ENCODE assay signal across 25 cellular contexts in the genomic region with DNA sequence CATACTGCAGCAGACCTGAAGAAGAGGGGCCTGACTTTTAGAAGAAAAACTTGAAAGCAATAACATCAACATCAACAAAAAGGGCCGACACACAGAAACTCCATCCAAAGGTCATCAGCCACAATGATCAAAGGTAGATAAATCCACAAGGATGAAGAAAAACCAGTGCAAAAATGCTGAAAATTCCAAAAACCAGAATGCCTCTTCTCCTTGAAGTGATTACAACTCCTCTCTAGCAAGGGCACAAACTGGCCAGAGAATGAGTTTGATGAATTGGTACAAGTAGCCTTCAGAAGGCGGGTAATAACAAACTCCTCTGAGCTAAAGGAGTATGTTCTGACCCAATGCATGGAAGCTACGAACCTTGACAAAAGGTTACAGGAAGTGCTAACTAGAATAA.
A peak's percentile ranks its signal among the peaks of the same experiment; 100 is the strongest.
DNase-seq lines count a peak whose midpoint lies in the region; ATAC-seq, FAIRE-seq and TF ChIP-seq lines count a peak whose summit lies in the region.
"Had no signal": no experiment of that assay in that cellular context is flagged by ENCODE, and none has a peak within 500 bp of the region (broad histone marks: within the 10 kb centered on the region; RNA-seq: fewer than 3 reads in every experiment).

No MANE protein-coding gene starts in this region.

- FAIRE-seq in HepG2 (lab: Jason Lieb, UNC), result no peak
- FAIRE-seq: A549, G401.6, GM12891, GM19239 had no signal

- CTCF ChIA-PET in HepG2 (lab: Yijun Ruan, JAX; ENCODE audit: low intra/inter-chr PET ratio, low total read pairs), result no interaction called here

- no TSS peak for BruUV-seq in HepG2 (replicated peaks; lab: Mats Ljungman, UMichigan)

- 61% methylated on average over 3 of the region's 3 CpGs for WGBS in HepG2 (ENCODE audit: low lambda C conversion rate)
- WGBS in right lobe of liver (ENCODE audit: insufficient coverage, low coverage, low lambda C conversion rate, missing lambda C conversion rate), result 65% methylated on average over 3 of the region's 3 CpGs

- peak overlapping the region; percentile 5; the same call in 1 of the 2 replicates for H3K4me2 ChIP-seq in HepG2 (ENCODE audit: low read depth, low read length)
- H3K4me2 ChIP-seq: A549; BLaER1 treated with 17β-estradiol and CSF1 and Interleukin-3, amounts not matched to agents 10 nM and 100 nM had no signal

- no peak for TF ChIP-seq POLR2A in HepG2 (IDR thresholded peaks at IDR 0.05; ENCODE audit: insufficient read depth in 1 of 2, low read depth in 2 of 2, low read length in 2 of 2)
- TF ChIP-seq POLR2A in right lobe of liver (IDR thresholded peaks at IDR 0.05), result no peak

- intact Hi-C loops in HepG2 (cut with micrococcal nuclease; ENCODE audit: unreplicated experiment) (loop anchor here (5.0 to 10.0 kb wide), 3 partner anchors 67 to 532 kb away; no protein-coding TSS in a partner anchor), right lobe of liver (cut with DNase I) (no loop called here)

- H3K27ac Mint-ChIP-seq in progenitor cell of endocrine pancreas, result peak overlapping the region; percentile 24
- H3K27ac Mint-ChIP-seq: B cell; CD4-positive, alpha-beta T cell; CD8-positive, alpha-beta T cell had no signal

- in situ Hi-C loops in HepG2 (cut with HindIII; ENCODE audit: extremely low pct_ligation_motif_present, low pct_unique_long_range_greater_than_20kb), result loop anchor here (25.0 kb wide), 2 partner anchors 283 to 483 kb away; a partner anchor contains a TSS

- TF ChIP-seq CTCF in HepG2 (CRISPR knock-in tag; IDR thresholded peaks at IDR 0.05), result no peak
- no peak for TF ChIP-seq CTCF in right lobe of liver (IDR thresholded peaks at IDR 0.05)
- no peak for TF ChIP-seq CTCF in VCaP (conservative IDR thresholded peaks at IDR 0.05)
- TF ChIP-seq CTCF in progenitor cell of endocrine pancreas (IDR thresholded peaks at IDR 0.05; ENCODE audit: unreplicated experiment), result no peak

- H3K4me3 ChIP-seq in HepG2 (replicated peaks in 1 of 3; ENCODE audit: insufficient read depth in 1 of 3, low read depth in 2 of 3, low read length in 3 of 3), result no peak overlapping the region
- no peak overlapping the region for H3K4me3 ChIP-seq in right lobe of liver
- H3K4me3 ChIP-seq: A549; BLaER1 treated with 17β-estradiol and CSF1 and Interleukin-3, amounts not matched to agents 10 nM and 100 nM had no signal

- no peaks in the 10 kb centered on the region for H3K36me3 ChIP-seq in HepG2 (replicated peaks in 1 of 2; ENCODE audit: control insufficient read depth in 1 of 2, insufficient read depth in 2 of 2, low read length in 2 of 2)
- no peaks in the 10 kb centered on the region for H3K36me3 ChIP-seq in right lobe of liver
- H3K36me3 ChIP-seq: BLaER1 treated with 17β-estradiol and CSF1 and Interleukin-3, amounts not matched to agents 10 nM and 100 nM had no signal

- H3K27ac ChIP-seq in HepG2 (ENCODE audit: extremely low read length, insufficient read depth, low read length), result no peak overlapping the region
- H3K27ac ChIP-seq in right lobe of liver, result no peak overlapping the region
- H3K27ac ChIP-seq in VCaP, result peak overlapping the region; percentile 15; the same call in 1 of the 2 replicates
- H3K27ac ChIP-seq: 22Rv1; A549; BLaER1 treated with 17β-estradiol and CSF1 and Interleukin-3, amounts not matched to agents 10 nM and 100 nM; C4-2B had no signal

- no peaks in the 10 kb centered on the region for H3K79me2 ChIP-seq in HepG2 (ENCODE audit: insufficient read depth, low read length)

- TF ChIP-seq RAD21 in HepG2 (CRISPR knock-in tag; IDR thresholded peaks at IDR 0.05), result no peak

- no peaks in the 10 kb centered on the region for H3K27me3 ChIP-seq in HepG2 (ENCODE audit: control insufficient read depth in 1 of 2, insufficient read depth in 2 of 2, low read length in 2 of 2)
- no peaks in the 10 kb centered on the region for H3K27me3 ChIP-seq in right lobe of liver
- H3K27me3 ChIP-seq: BLaER1 treated with 17β-estradiol and CSF1 and Interleukin-3, amounts not matched to agents 10 nM and 100 nM had no signal

- H3K9me3 Mint-ChIP-seq in progenitor cell of endocrine pancreas (ENCODE audit: low read depth), result peaks cover 31% of the 10 kb centered on the region
- H3K9me3 Mint-ChIP-seq: CD4-positive, alpha-beta T cell; CD8-positive, alpha-beta T cell had no signal

- no peaks in the 10 kb centered on the region for H3K9me3 ChIP-seq in HepG2 (ENCODE audit: low read length)
- no peaks in the 10 kb centered on the region for H3K9me3 ChIP-seq in right lobe of liver
- H3K9me3 ChIP-seq: A549 had no signal

- H3K4me1 ChIP-seq in HepG2 (ENCODE audit: insufficient read depth, low read length), result peaks cover 64% of the 10 kb centered on the region
- peaks cover 0 to 5% (median 0%) of the 10 kb centered on the region in 4 donors for H3K4me1 ChIP-seq in right lobe of liver
- H3K4me1 ChIP-seq: BLaER1 treated with 17β-estradiol and CSF1 and Interleukin-3, amounts not matched to agents 10 nM and 100 nM had no signal

- H4K20me1 ChIP-seq in HepG2 (ENCODE audit: insufficient read depth, low read length), result no peaks in the 10 kb centered on the region
- H4K20me1 ChIP-seq: BLaER1 treated with 17β-estradiol and CSF1 and Interleukin-3, amounts not matched to agents 10 nM and 100 nM had no signal

- peak overlapping the region; percentile 72 for H2AFZ ChIP-seq in HepG2 (ENCODE audit: low read length)

- TF ChIP-seq EP300 in HepG2 (IDR thresholded peaks at IDR 0.05; ENCODE audit: low read depth in 2 of 2, low read length in 2 of 2) (no peak), HepG2 (CRISPR knock-in tag; IDR thresholded peaks at IDR 0.05; ENCODE audit: borderline replicate concordance) (no peak)

- DNase-seq in DMS53 (lab: John Stamatoyannopoulos, UW) (peak; percentile 42), DMS53 treated with DMSO at 0.1 percent for 48 hours (lab: John Stamatoyannopoulos, UW; ENCODE audit: unreplicated experiment) (no peak), HepG2 (ENCODE audit: low spot score) (no peak), right lobe of liver (no peak), progenitor cell of endocrine pancreas (ENCODE audit: low spot score, unreplicated experiment) (no peak), EL (no peak)
- DNase-seq: AML-193; Caco-2; CD4-positive, alpha-beta T cell; CD8-positive, alpha-beta T cell; DMS 273 treated with DMSO at 0.1 percent for 48 hours; DMS153; DMS79; DND-41; GF-D8 had no signal

- no peaks in the 10 kb centered on the region for H3K27me3 Mint-ChIP-seq in progenitor cell of endocrine pancreas

- no peak for ATAC-seq in HepG2
- no peak for ATAC-seq in right lobe of liver
- ATAC-seq in HG02938 (IDR thresholded peaks at IDR 0.05; ENCODE audit: unreplicated experiment), result no peak
- ATAC-seq: A549; CD8-positive, alpha-beta T cell had no signal

- POLR2A ChIA-PET in HepG2 (lab: Yijun Ruan, JAX), result interaction anchor here (1.3 kb wide), 1 partner anchor 16 kb away, joined by 3 read pairs; no protein-coding TSS in a partner anchor

- H3K4me3 Mint-ChIP-seq in progenitor cell of endocrine pancreas (ENCODE audit: low read depth), result no peak overlapping the region
- H3K4me3 Mint-ChIP-seq: B cell; CD4-positive, alpha-beta T cell; CD8-positive, alpha-beta T cell had no signal

- H3K4me1 Mint-ChIP-seq in progenitor cell of endocrine pancreas (ENCODE audit: low read depth), result peaks cover 29% of the 10 kb centered on the region

- peaks cover 14% of the 10 kb centered on the region for H3K36me3 Mint-ChIP-seq in progenitor cell of endocrine pancreas (ENCODE audit: insufficient read depth)
- H3K36me3 Mint-ChIP-seq: CD8-positive, alpha-beta T cell had no signal

- H3K9ac ChIP-seq in HepG2 (ENCODE audit: insufficient read depth, low read depth, low read length), result no peak overlapping the region
- H3K9ac ChIP-seq: BLaER1 treated with 17β-estradiol and CSF1 and Interleukin-3, amounts not matched to agents 10 nM and 100 nM had no signal

TF ChIP-seq in HepG2, 621 proteins besides CTCF, POLR2A, EP300 and RAD21 (continues in another document):
- TF ChIP-seq RARG (CRISPR knock-in tag; IDR thresholded peaks at IDR 0.05; ENCODE audit: low read depth), result no peak
- TF ChIP-seq ZFP82 (CRISPR knock-in tag; IDR thresholded peaks at IDR 0.05; ENCODE audit: borderline replicate concordance), result no peak
- no peak for TF ChIP-seq ZNF678 (CRISPR knock-in tag; IDR thresholded peaks at IDR 0.05)
- TF ChIP-seq, protein P1, sequence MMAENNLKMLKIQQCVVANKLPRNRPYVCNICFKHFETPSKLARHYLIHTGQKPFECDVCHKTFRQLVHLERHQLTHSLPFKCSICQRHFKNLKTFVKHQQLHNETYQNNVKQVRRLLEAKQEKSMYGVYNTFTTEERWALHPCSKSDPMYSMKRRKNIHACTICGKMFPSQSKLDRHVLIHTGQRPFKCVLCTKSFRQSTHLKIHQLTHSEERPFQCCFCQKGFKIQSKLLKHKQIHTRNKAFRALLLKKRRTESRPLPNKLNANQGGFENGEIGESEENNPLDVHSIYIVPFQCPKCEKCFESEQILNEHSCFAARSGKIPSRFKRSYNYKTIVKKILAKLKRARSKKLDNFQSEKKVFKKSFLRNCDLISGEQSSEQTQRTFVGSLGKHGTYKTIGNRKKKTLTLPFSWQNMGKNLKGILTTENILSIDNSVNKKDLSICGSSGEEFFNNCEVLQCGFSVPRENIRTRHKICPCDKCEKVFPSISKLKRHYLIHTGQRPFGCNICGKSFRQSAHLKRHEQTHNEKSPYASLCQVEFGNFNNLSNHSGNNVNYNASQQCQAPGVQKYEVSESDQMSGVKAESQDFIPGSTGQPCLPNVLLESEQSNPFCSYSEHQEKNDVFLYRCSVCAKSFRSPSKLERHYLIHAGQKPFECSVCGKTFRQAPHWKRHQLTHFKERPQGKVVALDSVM (CRISPR knock-in tag; IDR thresholded peaks at IDR 0.05), result no peak
- TF ChIP-seq ZNF572 (CRISPR knock-in tag; IDR thresholded peaks at IDR 0.05), result no peak
- no peak for TF ChIP-seq AHR (CRISPR knock-in tag; IDR thresholded peaks at IDR 0.05)
- no peak for TF ChIP-seq MBNL3 (CRISPR knock-in tag; conservative IDR thresholded peaks at IDR 0.05)
- no peak for TF ChIP-seq ZBTB1 (CRISPR knock-in tag; IDR thresholded peaks at IDR 0.05; ENCODE audit: borderline replicate concordance)
- TF ChIP-seq ZFYVE20 (CRISPR knock-in tag; IDR thresholded peaks at IDR 0.05; ENCODE audit: borderline replicate concordance, low read depth), result no peak
- TF ChIP-seq, protein P2, sequence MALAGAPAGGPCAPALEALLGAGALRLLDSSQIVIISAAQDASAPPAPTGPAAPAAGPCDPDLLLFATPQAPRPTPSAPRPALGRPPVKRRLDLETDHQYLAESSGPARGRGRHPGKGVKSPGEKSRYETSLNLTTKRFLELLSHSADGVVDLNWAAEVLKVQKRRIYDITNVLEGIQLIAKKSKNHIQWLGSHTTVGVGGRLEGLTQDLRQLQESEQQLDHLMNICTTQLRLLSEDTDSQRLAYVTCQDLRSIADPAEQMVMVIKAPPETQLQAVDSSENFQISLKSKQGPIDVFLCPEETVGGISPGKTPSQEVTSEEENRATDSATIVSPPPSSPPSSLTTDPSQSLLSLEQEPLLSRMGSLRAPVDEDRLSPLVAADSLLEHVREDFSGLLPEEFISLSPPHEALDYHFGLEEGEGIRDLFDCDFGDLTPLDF (CRISPR knock-in tag; IDR thresholded peaks at IDR 0.05), result no peak
- no peak for TF ChIP-seq SUZ12 (IDR thresholded peaks at IDR 0.05; ENCODE audit: low read depth, low read length)
- no peak for TF ChIP-seq DPF2 (CRISPR knock-in tag; IDR thresholded peaks at IDR 0.05; ENCODE audit: borderline replicate concordance, low read depth)
- no peak for TF ChIP-seq WIZ (CRISPR knock-in tag; IDR thresholded peaks at IDR 0.05)
